ENCODE assay signal across 17 cellular contexts in the genomic region with DNA sequence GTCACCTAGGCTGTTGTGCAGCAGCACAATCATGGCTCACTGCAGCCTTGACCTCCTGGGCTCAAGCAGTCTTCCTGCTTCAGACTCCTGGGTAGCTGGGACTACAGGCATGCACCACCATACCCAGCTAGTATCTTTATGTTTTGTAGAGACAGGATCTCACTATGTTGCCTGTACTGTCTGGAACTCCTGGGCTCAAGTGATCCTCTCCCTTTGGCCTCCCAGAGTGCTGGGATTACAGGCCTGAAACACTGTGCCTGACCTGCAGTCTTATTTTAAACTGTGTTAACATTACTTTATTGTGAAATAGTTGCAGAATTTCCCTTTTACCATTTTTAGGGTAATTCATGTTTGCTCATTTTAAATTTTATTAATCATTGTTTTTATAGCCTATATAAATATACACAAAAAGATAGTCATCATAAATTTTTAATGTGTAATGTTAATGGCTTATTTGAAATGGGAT. TPM values are rescaled to one million over a fixed set of nuclear protein-coding genes. Genes with fewer than 3 reads are reported as not detected.
DNase-seq lines count a peak whose midpoint lies in the region; ATAC-seq and TF ChIP-seq lines count a peak whose summit lies in the region.
"Had no signal": no experiment of that assay in that cellular context is flagged by ENCODE, and none has a peak within 500 bp of the region (broad histone marks: within the 10 kb centered on the region; RNA-seq: fewer than 3 reads in every experiment).

No MANE protein-coding gene starts in this region.

- ATAC-seq in activated T-cell treated with anti-CD3 and anti-CD28 coated beads, Interleukin-2, amount 50 U/mL, for 72 hours (replicated peaks in 1 of 2): no peak
- ATAC-seq: gastroesophageal sphincter, WTC11 had no signal

- peaks cover 72% of the 10 kb centered on the region for H3K4me1 Mint-ChIP-seq in activated T-cell treated with anti-CD3 and anti-CD28 coated beads, Interleukin-2, amount 50 U/mL, for 72 hours (ENCODE audit: low read depth)
- H3K4me1 Mint-ChIP-seq in type B pancreatic cell (ENCODE audit: unreplicated experiment) (peaks cover 38% of the 10 kb centered on the region), MCF 10A (ENCODE audit: insufficient read depth, unreplicated experiment) (no peaks in the 10 kb centered on the region)

- TF ChIP-seq CTCF in SK-N-SH (IDR thresholded peaks at IDR 0.05): no peak
- no peak for TF ChIP-seq CTCF in fibroblast of villous mesenchyme (IDR thresholded peaks at IDR 0.05; ENCODE audit: insufficient read depth, low read depth, low read length)
- TF ChIP-seq CTCF in type B pancreatic cell (conservative IDR thresholded peaks at IDR 0.05): no peak
- TF ChIP-seq CTCF in MCF 10A (IDR thresholded peaks at IDR 0.05; ENCODE audit: unreplicated experiment): no peak

- no peaks in the 10 kb centered on the region for H3K27me3 Mint-ChIP-seq in activated T-cell treated with anti-CD3 and anti-CD28 coated beads, Interleukin-2, amount 50 U/mL, for 72 hours (ENCODE audit: low read depth)
- H3K27me3 Mint-ChIP-seq in type B pancreatic cell (no peaks in the 10 kb centered on the region), MCF 10A (ENCODE audit: insufficient read depth, unreplicated experiment) (no peaks in the 10 kb centered on the region)

- peaks cover 10% of the 10 kb centered on the region for H4K20me1 ChIP-seq in SK-N-SH (ENCODE audit: insufficient read depth)

- H3K9ac ChIP-seq in SK-N-SH: 0 out of 2 replicates have a peak overlapping the region, but pooled peaks have one; percentile 2

- intact Hi-C loops in MCF 10A (cut with micrococcal nuclease): no loop called here

- no peak for TF ChIP-seq EP300 in SK-N-SH (IDR thresholded peaks at IDR 0.05; ENCODE audit: borderline replicate concordance in 1 of 2, low read depth in 1 of 2, low read length in 1 of 2)

- H3K36me3 Mint-ChIP-seq in activated T-cell treated with anti-CD3 and anti-CD28 coated beads, Interleukin-2, amount 50 U/mL, for 72 hours (ENCODE audit: insufficient read depth in 2 of 2): no peaks in the 10 kb centered on the region
- H3K36me3 Mint-ChIP-seq in type B pancreatic cell (peaks cover 21% of the 10 kb centered on the region), MCF 10A (ENCODE audit: insufficient read depth, unreplicated experiment) (no peaks in the 10 kb centered on the region)
- H3K36me3 Mint-ChIP-seq: WTC11 had no signal

- no peaks in the 10 kb centered on the region for H3K27me3 ChIP-seq in SK-N-SH (ENCODE audit: insufficient read depth)
- H3K27me3 ChIP-seq: gastroesophageal sphincter had no signal

- TF ChIP-seq RAD21 in SK-N-SH (IDR thresholded peaks at IDR 0.05; ENCODE audit: low read length): no peak

- H3K9me3 Mint-ChIP-seq in activated T-cell treated with anti-CD3 and anti-CD28 coated beads, Interleukin-2, amount 50 U/mL, for 72 hours: no peaks in the 10 kb centered on the region
- peaks cover 9% of the 10 kb centered on the region for H3K9me3 Mint-ChIP-seq in type B pancreatic cell
- H3K9me3 Mint-ChIP-seq in MCF 10A (ENCODE audit: unreplicated experiment): no peaks in the 10 kb centered on the region

- no peak overlapping the region for H2AFZ ChIP-seq in SK-N-SH (ENCODE audit: low read depth)

- BruUV-seq in MCF 10A (replicated peaks; lab: Mats Ljungman, UMichigan): no TSS peak

- peaks cover 27 to 31% of the 10 kb centered on the region in 2 experiments; a peak in 3 of 4 replicates for H3K4me1 ChIP-seq in SK-N-SH (ENCODE audit: control insufficient read depth in 1 of 2, insufficient read depth in 2 of 2, low read depth in 1 of 2, low read length in 1 of 2)

- H3K36me3 ChIP-seq in SK-N-SH (replicated peaks in 1 of 2; ENCODE audit: control insufficient read depth in 1 of 2, insufficient read depth in 2 of 2, low read length in 1 of 2): no peaks in the 10 kb centered on the region
- H3K36me3 ChIP-seq: gastroesophageal sphincter had no signal

- H3K27ac Mint-ChIP-seq in activated T-cell treated with anti-CD3 and anti-CD28 coated beads, Interleukin-2, amount 50 U/mL, for 72 hours: peak overlapping the region; percentile 82
- H3K27ac Mint-ChIP-seq in type B pancreatic cell: peak overlapping the region; percentile 65
- no peak overlapping the region for H3K27ac Mint-ChIP-seq in MCF 10A (ENCODE audit: low read depth, unreplicated experiment)
- H3K27ac Mint-ChIP-seq: WTC11 had no signal

- peak overlapping the region in 1 of 2 donors; percentile 60 for H3K4me3 Mint-ChIP-seq in activated T-cell treated with anti-CD3 and anti-CD28 coated beads, Interleukin-2, amount 50 U/mL, for 72 hours
- no peak overlapping the region for H3K4me3 Mint-ChIP-seq in type B pancreatic cell
- H3K4me3 Mint-ChIP-seq in MCF 10A (ENCODE audit: unreplicated experiment): no peak overlapping the region
- H3K4me3 Mint-ChIP-seq: nephron progenitor cell, WTC11 had no signal

- no peaks in the 10 kb centered on the region for H3K9me2 ChIP-seq in SK-N-SH

- CTCF ChIA-PET in SK-N-SH (lab: Yijun Ruan, JAX): interaction anchor here (0.8 to 5.0 kb wide), 9 partner anchors 12 to 469 kb away, joined by 3 to 59 read pairs (median 3); no protein-coding TSS in a partner anchor
- CTCF ChIA-PET in MCF 10A (lab: Yijun Ruan, JAX): no interaction called here

- peaks cover 96% of the 10 kb centered on the region for H3K79me2 ChIP-seq in SK-N-SH (ENCODE audit: insufficient read depth)

- H3K4me3 ChIP-seq in SK-N-SH (ENCODE audit: low read depth in 2 of 2, low read length in 1 of 2): no peak overlapping the region
- H3K4me3 ChIP-seq in fibroblast of villous mesenchyme (ENCODE audit: low read depth, low read length): no peak overlapping the region
- H3K4me3 ChIP-seq: gastroesophageal sphincter, skin epidermis had no signal

- peak overlapping the region; percentile 32 to 50; a peak in 3 of 4 replicates for H3K27ac ChIP-seq in SK-N-SH (ENCODE audit: low read depth in 2 of 2, low read length in 1 of 2)
- H3K27ac ChIP-seq: gastroesophageal sphincter had no signal

- H3F3A ChIP-seq in SK-N-SH (replicated peaks; ENCODE audit: insufficient read depth): peaks cover 8% of the 10 kb centered on the region

- DNase-seq in activated T-cell treated with anti-CD3 and anti-CD28 coated beads, Interleukin-2, amount 50 U/mL, for 72 hours: no peak
- no peak for DNase-seq in activated T-cell treated with anti-CD3 and anti-CD28 coated beads, Interleukin-2, amount 50 U/mL, for 1 hour
- DNase-seq in SK-N-SH (no peak), fibroblast of villous mesenchyme (ENCODE audit: low read depth) (peak; percentile 67), type B pancreatic cell (ENCODE audit: extremely low spot score, unreplicated experiment) (no peak), HUDEP-2 (lab: John Stamatoyannopoulos, UW; ENCODE audit: unreplicated experiment in 76 of 76) (no peak), MCF 10A (ENCODE audit: unreplicated experiment) (no peak), AG20443 (ENCODE audit: low spot score) (no peak)
- DNase-seq: activated gamma-delta T cell, dermis blood vessel endothelial cell, kidney glomerular epithelial cell, NCI-H1417, nephron progenitor cell, SHP77 treated with DMSO at 0.1 percent for 48 hours had no signal

- POLR2A ChIA-PET in SK-N-SH (lab: Yijun Ruan, JAX) (no interaction called here), MCF 10A (lab: Yijun Ruan, JAX) (interaction anchor here (0.7 to 2.1 kb wide), 2 partner anchors 11 to 61 kb away, joined by 3 to 4 read pairs; no protein-coding TSS in a partner anchor)

- H3K9me3 ChIP-seq in SK-N-SH: no peaks in the 10 kb centered on the region
- H3K9me3 ChIP-seq: gastroesophageal sphincter had no signal

- peak overlapping the region; percentile 14; the same call in 1 of the 2 replicates for H3K4me2 ChIP-seq in SK-N-SH

TF ChIP-seq in SK-N-SH, 30 proteins besides CTCF, POLR2A, EP300 and RAD21 (continues in another document):
- TF ChIP-seq, protein P1, sequence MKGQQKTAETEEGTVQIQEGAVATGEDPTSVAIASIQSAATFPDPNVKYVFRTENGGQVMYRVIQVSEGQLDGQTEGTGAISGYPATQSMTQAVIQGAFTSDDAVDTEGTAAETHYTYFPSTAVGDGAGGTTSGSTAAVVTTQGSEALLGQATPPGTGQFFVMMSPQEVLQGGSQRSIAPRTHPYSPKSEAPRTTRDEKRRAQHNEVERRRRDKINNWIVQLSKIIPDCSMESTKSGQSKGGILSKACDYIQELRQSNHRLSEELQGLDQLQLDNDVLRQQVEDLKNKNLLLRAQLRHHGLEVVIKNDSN (IDR thresholded peaks at IDR 0.05; ENCODE audit: borderline replicate concordance, low read depth): no peak
- TF ChIP-seq, protein P2, sequence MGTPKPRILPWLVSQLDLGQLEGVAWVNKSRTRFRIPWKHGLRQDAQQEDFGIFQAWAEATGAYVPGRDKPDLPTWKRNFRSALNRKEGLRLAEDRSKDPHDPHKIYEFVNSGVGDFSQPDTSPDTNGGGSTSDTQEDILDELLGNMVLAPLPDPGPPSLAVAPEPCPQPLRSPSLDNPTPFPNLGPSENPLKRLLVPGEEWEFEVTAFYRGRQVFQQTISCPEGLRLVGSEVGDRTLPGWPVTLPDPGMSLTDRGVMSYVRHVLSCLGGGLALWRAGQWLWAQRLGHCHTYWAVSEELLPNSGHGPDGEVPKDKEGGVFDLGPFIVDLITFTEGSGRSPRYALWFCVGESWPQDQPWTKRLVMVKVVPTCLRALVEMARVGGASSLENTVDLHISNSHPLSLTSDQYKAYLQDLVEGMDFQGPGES (IDR thresholded peaks at IDR 0.05; ENCODE audit: low read depth, low read length): no peak
- no peak for TF ChIP-seq TEAD4 (IDR thresholded peaks at IDR 0.05; ENCODE audit: borderline replicate concordance, insufficient read depth)
- TF ChIP-seq EZH2phosphoT487 (IDR thresholded peaks at IDR 0.05; ENCODE audit: borderline replicate concordance, low read depth): no peak
- TF ChIP-seq, protein P3, sequence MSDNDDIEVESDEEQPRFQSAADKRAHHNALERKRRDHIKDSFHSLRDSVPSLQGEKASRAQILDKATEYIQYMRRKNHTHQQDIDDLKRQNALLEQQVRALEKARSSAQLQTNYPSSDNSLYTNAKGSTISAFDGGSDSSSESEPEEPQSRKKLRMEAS (IDR thresholded peaks at IDR 0.05; ENCODE audit: low read depth): no peak
- TF ChIP-seq RXRA (IDR thresholded peaks at IDR 0.05; ENCODE audit: borderline replicate concordance, low read depth): no peak
- TF ChIP-seq JUND (IDR thresholded peaks at IDR 0.05): no peak
- no peak for TF ChIP-seq GABPA (IDR thresholded peaks at IDR 0.05; ENCODE audit: low read depth)
- TF ChIP-seq MEF2A (IDR thresholded peaks at IDR 0.05; ENCODE audit: borderline replicate concordance, low read depth): no peak

RNA-seq across cellular contexts. Expression of a gene that starts 24.6 kb away (rescaled TPM):
- 10 to 100 TPM; 79.2 to 82.2 TPM for total RNA-seq in activated T-cell treated with anti-CD3 and anti-CD28 coated beads, Interleukin-2, amount 50 U/mL, for 72 hours
- 35.0 and 45.8 TPM in 2 replicates for polyA plus RNA-seq in SK-N-SH (2012; rRNA removed)
- polyA plus RNA-seq in SK-N-SH (2012; cell fraction: cytosol; rRNA removed): 45.2 and 45.3 TPM in 2 replicates
- 61.1 and 88.5 TPM in 2 replicates for polyA plus RNA-seq in SK-N-SH (2012; cell fraction: nucleus; rRNA removed)
- total RNA-seq in fibroblast of villous mesenchyme (65.1 and 88.1 TPM in 2 replicates), type B pancreatic cell (ENCODE audit: low replicate concordance) (93.6 and 117 TPM in 2 replicates), MCF 10A (2022) (31.2 and 34.5 TPM in 2 replicates)
